8 cellular contexts compared by ENCODE assay signal in genomic region chr17:32755045-32755805, GRCh38.
DNase-seq lines count a peak whose midpoint lies in the region; ATAC-seq and TF ChIP-seq lines count a peak whose summit lies in the region.

No MANE protein-coding gene starts in this region.

- H3K36me3 ChIP-seq in left lung, result no peaks in the 10 kb centered on the region
- H3K36me3 ChIP-seq in upper lobe of right lung, result peaks cover 8% of the 10 kb centered on the region

- ATAC-seq in left lung, result peak; percentile 82
- ATAC-seq in upper lobe of right lung, result peak; percentile 66
- ATAC-seq in HG03469 (IDR thresholded peaks at IDR 0.05; ENCODE audit: unreplicated experiment), result no peak

- H3K27ac ChIP-seq in left lung (no peak overlapping the region), upper lobe of right lung (no peak overlapping the region)

- intact Hi-C loops in left lung (cut with DNase I) (loop anchor here in 1 of 2 donors (10.0 kb wide), 1 partner anchor 270 kb away; the partner anchor contains the start of gene CDK5R1), upper lobe of right lung (cut with DNase I) (no loop called here)

- H3K27me3 ChIP-seq in left lung (no peaks in the 10 kb centered on the region), upper lobe of right lung (no peaks in the 10 kb centered on the region)

- TF ChIP-seq CTCF in left lung (IDR thresholded peaks at IDR 0.05) (peak; percentile 21 to 29), upper lobe of right lung (IDR thresholded peaks at IDR 0.05) (peak; percentile 45)

- H3K4me1 ChIP-seq in left lung (no peaks in the 10 kb centered on the region), upper lobe of right lung (no peaks in the 10 kb centered on the region)

- peak; percentile 76 for DNase-seq in COR-L47 (lab: John Stamatoyannopoulos, UW)
- DNase-seq in HT1080 (ENCODE audit: low read depth), result peak; percentile 64
- peak; percentile 54 to 62 for DNase-seq in NOMO-1 (lab: John Stamatoyannopoulos, UW; ENCODE audit: unreplicated experiment in 2 of 2)
- peak; percentile 72 for DNase-seq in cerebellum (ENCODE audit: low spot score)
- no peak for DNase-seq in left lung
- no peak for DNase-seq in upper lobe of right lung
- no peak for DNase-seq in stimulated activated CD8-positive, alpha-beta memory T cell treated with anti-CD3 and anti-CD28 coated beads, Interleukin-4, amount 100 ng/mL, for 48 hours

- H3K9me3 ChIP-seq in left lung, result no peaks in the 10 kb centered on the region
- no peaks in the 10 kb centered on the region for H3K9me3 ChIP-seq in upper lobe of right lung

- H3K4me3 ChIP-seq in left lung (no peak overlapping the region), upper lobe of right lung (no peak overlapping the region)

Comparison
In these comparisons a context has a peak if more than half of its experiments do, and no peak if none do; other contexts are left out.
1. DNase-seq: peak in COR-L47 (single experiment), HT1080 (single experiment), NOMO-1 (2 of 2) and cerebellum (single experiment); none in left lung (0 of 2), upper lobe of right lung (single experiment) and stimulated activated CD8-positive, alpha-beta memory T cell treated with anti-CD3 and anti-CD28 coated beads, Interleukin-4, amount 100 ng/mL, for 48 hours (single experiment).